In the genomic region with DNA sequence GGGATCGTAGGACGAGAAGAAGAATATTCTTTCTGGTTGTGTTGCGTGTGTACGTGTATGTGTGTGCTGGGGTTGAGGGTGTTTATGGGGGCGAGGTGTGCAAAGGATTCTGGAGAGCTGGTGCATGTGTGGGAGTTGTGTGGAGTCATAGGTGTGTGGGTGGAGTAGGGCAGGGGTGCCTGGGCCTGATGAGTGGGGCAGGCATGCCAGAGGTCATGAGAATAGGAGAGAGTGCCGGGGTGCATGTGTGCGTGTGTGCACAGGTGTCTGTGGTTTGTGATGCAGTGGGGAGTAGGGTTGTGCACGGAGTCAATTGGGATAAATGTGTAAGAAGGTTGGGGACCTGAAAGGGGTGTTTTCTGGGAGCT, we compare ENCODE assay signal across 1 cellular context.
TF ChIP-seq lines count a peak whose summit lies in the region.

No MANE protein-coding gene starts in this region.

TF ChIP-seq in GM23338, 12 proteins besides CTCF, POLR2A, EP300 and RAD21 (continued from another document):
- TF ChIP-seq ZNF462 (CRISPR knock-in tag; IDR thresholded peaks at IDR 0.05) (no peak), ZNF331 (CRISPR knock-in tag; IDR thresholded peaks at IDR 0.05; ENCODE audit: low read depth) (no peak), JUNB (IDR thresholded peaks at IDR 0.05; ENCODE audit: unreplicated experiment) (no peak)
